In genomic region chr12:108720757-108721514, GRCh38 we compare ENCODE assay signal across 13 cellular contexts. TPM values are rescaled to one million over a fixed set of nuclear protein-coding genes. Genes with fewer than 3 reads are reported as not detected.
DNase-seq lines count a peak whose midpoint lies in the region; ATAC-seq and TF ChIP-seq lines count a peak whose summit lies in the region.
"Had no signal": no experiment of that assay in that cellular context is flagged by ENCODE, and none has a peak within 500 bp of the region (broad histone marks: within the 10 kb centered on the region; RNA-seq: fewer than 3 reads in every experiment).

No MANE protein-coding gene starts in this region.

- H3K79me2 ChIP-seq in PC-9 (ENCODE audit: low read depth): peaks cover 97% of the 10 kb centered on the region

- DNase-seq in CD14-positive monocyte (ENCODE audit: low spot score) (no peak), PC-9 (peak; percentile 31 to 56), esophagus muscularis mucosa (ENCODE audit: extremely low spot score) (no peak), NCI-H1436 treated with DMSO at 0.1 percent for 48 hours (lab: John Stamatoyannopoulos, UW) (no peak)
- DNase-seq in activated T-cell treated with anti-CD3 and anti-CD28 coated beads, Interleukin-2, amount 50 U/mL, for 72 hours: no peak
- DNase-seq in activated CD4-positive, alpha-beta T cell treated with anti-CD3 and anti-CD28 coated beads, Interleukin-2, amount 10 ng/mL, durations not matched to agents 24 days and 14 days: no peak
- DNase-seq: activated B cell treated with CpG ODN at 0.5 μM for 24 hours, NCI-H2081, OCI-M1, thyroid gland had no signal

- H3K9me2 ChIP-seq in PC-9 (ENCODE audit: insufficient read depth): no peaks in the 10 kb centered on the region

- TF ChIP-seq CTCF in CD14-positive monocyte (IDR thresholded peaks at IDR 0.05) (no peak), PC-9 (conservative IDR thresholded peaks at IDR 0.05) (no peak), esophagus muscularis mucosa (IDR thresholded peaks at IDR 0.05) (no peak), neutrophil (IDR thresholded peaks at IDR 0.05) (no peak)

- H3K4me3 ChIP-seq in PC-9 (no peak overlapping the region), esophagus muscularis mucosa (no peak overlapping the region), neutrophil (ENCODE audit: low read depth in 1 of 2, low read length in 1 of 2) (no peak overlapping the region)
- H3K4me3 ChIP-seq: thyroid gland had no signal

- no peaks in the 10 kb centered on the region for H3K27me3 Mint-ChIP-seq in CD14-positive monocyte (ENCODE audit: low read depth in 3 of 3)
- H3K27me3 Mint-ChIP-seq in activated T-cell treated with anti-CD3 and anti-CD28 coated beads, Interleukin-2, amount 50 U/mL, for 72 hours (ENCODE audit: low read depth): no peaks in the 10 kb centered on the region
- no peaks in the 10 kb centered on the region for H3K27me3 Mint-ChIP-seq in activated CD4-positive, alpha-beta T cell treated with anti-CD3 and anti-CD28 coated beads, Interleukin-2, amount 10 ng/mL, durations not matched to agents 24 days and 14 days
- H3K27me3 Mint-ChIP-seq: activated B cell treated with CpG ODN at 0.5 μM for 24 hours had no signal

- peak overlapping the region; percentile 69 for H3K4me2 ChIP-seq in PC-9

- POLR2A ChIA-PET in PC-9 (lab: Charles Lee; ENCODE audit: unreplicated experiment): interaction anchor here (0.6 to 1.3 kb wide), 5 partner anchors 9 to 29 kb away, joined by 3 to 8 read pairs (median 5); no protein-coding TSS in a partner anchor

- CTCF ChIA-PET in PC-9 (lab: Charles Lee): no interaction called here

- peaks cover 0 to 2% (median 0%) of the 10 kb centered on the region in 7 donors for H3K9me3 Mint-ChIP-seq in CD14-positive monocyte
- no peaks in the 10 kb centered on the region for H3K9me3 Mint-ChIP-seq in activated T-cell treated with anti-CD3 and anti-CD28 coated beads, Interleukin-2, amount 50 U/mL, for 72 hours
- no peaks in the 10 kb centered on the region for H3K9me3 Mint-ChIP-seq in activated CD4-positive, alpha-beta T cell treated with anti-CD3 and anti-CD28 coated beads, Interleukin-2, amount 10 ng/mL, durations not matched to agents 24 days and 14 days
- H3K9me3 Mint-ChIP-seq: activated B cell treated with CpG ODN at 0.5 μM for 24 hours had no signal

- BruUV-seq in PC-9 (replicated peaks; lab: Mats Ljungman, UMichigan): no TSS peak

- H3K27ac ChIP-seq in PC-9 (peak overlapping the region; percentile 90), esophagus muscularis mucosa (replicated peaks in 1 of 4) (peak overlapping the region; percentile 81 to 100 (median 99)), neutrophil (peak overlapping the region; percentile 88)
- H3K27ac ChIP-seq: C4-2B, thyroid gland had no signal

- H3K27ac Mint-ChIP-seq in CD14-positive monocyte: peak overlapping the region; percentile 94 to 99 (median 98)
- no peak overlapping the region for H3K27ac Mint-ChIP-seq in activated T-cell treated with anti-CD3 and anti-CD28 coated beads, Interleukin-2, amount 50 U/mL, for 72 hours
- H3K27ac Mint-ChIP-seq in activated CD4-positive, alpha-beta T cell treated with anti-CD3 and anti-CD28 coated beads, Interleukin-2, amount 10 ng/mL, durations not matched to agents 24 days and 14 days: no peak overlapping the region
- H3K27ac Mint-ChIP-seq: activated B cell treated with CpG ODN at 0.5 μM for 24 hours had no signal

- no peaks in the 10 kb centered on the region for H3K27me3 ChIP-seq in PC-9 (ENCODE audit: insufficient read depth, low read depth)
- H3K27me3 ChIP-seq in esophagus muscularis mucosa: no peaks in the 10 kb centered on the region
- no peaks in the 10 kb centered on the region for H3K27me3 ChIP-seq in neutrophil
- H3K27me3 ChIP-seq: thyroid gland had no signal

- peaks cover 39% of the 10 kb centered on the region for H3F3A ChIP-seq in PC-9 (ENCODE audit: insufficient read depth, low read depth)

- peaks cover 76% of the 10 kb centered on the region for H3K4me1 Mint-ChIP-seq in CD14-positive monocyte
- H3K4me1 Mint-ChIP-seq in activated T-cell treated with anti-CD3 and anti-CD28 coated beads, Interleukin-2, amount 50 U/mL, for 72 hours (ENCODE audit: low read depth): peaks cover 31% of the 10 kb centered on the region
- H3K4me1 Mint-ChIP-seq in activated CD4-positive, alpha-beta T cell treated with anti-CD3 and anti-CD28 coated beads, Interleukin-2, amount 10 ng/mL, durations not matched to agents 24 days and 14 days: peaks cover 28% of the 10 kb centered on the region

- H3K4me1 ChIP-seq in PC-9 (replicated peaks; ENCODE audit: insufficient read depth): peaks cover 53% of the 10 kb centered on the region
- peaks cover 69 to 97% (median 96%) of the 10 kb centered on the region in 4 donors for H3K4me1 ChIP-seq in esophagus muscularis mucosa
- H3K4me1 ChIP-seq in neutrophil (ENCODE audit: control insufficient read depth in 1 of 2, insufficient read depth in 1 of 2, low read depth in 1 of 2, low read length in 1 of 2): peaks cover 62 to 68% of the 10 kb centered on the region in 2 experiments
- H3K4me1 ChIP-seq: thyroid gland had no signal

- WGBS in esophagus muscularis mucosa: 82% methylated on average over 5 of the region's 5 CpGs

- no peak for ATAC-seq in activated T-cell treated with anti-CD3 and anti-CD28 coated beads, Interleukin-2, amount 50 U/mL, for 72 hours (replicated peaks in 1 of 2)
- no peak for ATAC-seq in HG03460 (IDR thresholded peaks at IDR 0.05; ENCODE audit: unreplicated experiment)

- H3K4me3 Mint-ChIP-seq in CD14-positive monocyte: no peak overlapping the region
- H3K4me3 Mint-ChIP-seq in activated T-cell treated with anti-CD3 and anti-CD28 coated beads, Interleukin-2, amount 50 U/mL, for 72 hours: no peak overlapping the region
- no peak overlapping the region for H3K4me3 Mint-ChIP-seq in activated CD4-positive, alpha-beta T cell treated with anti-CD3 and anti-CD28 coated beads, Interleukin-2, amount 10 ng/mL, durations not matched to agents 24 days and 14 days
- H3K4me3 Mint-ChIP-seq: activated B cell treated with CpG ODN at 0.5 μM for 24 hours had no signal

- H3K36me3 Mint-ChIP-seq in CD14-positive monocyte: peaks cover 20 to 31% of the 10 kb centered on the region in 2 donors
- peaks cover 0 to 2% of the 10 kb centered on the region in 2 donors for H3K36me3 Mint-ChIP-seq in activated T-cell treated with anti-CD3 and anti-CD28 coated beads, Interleukin-2, amount 50 U/mL, for 72 hours (ENCODE audit: insufficient read depth in 2 of 2)
- H3K36me3 Mint-ChIP-seq in activated CD4-positive, alpha-beta T cell treated with anti-CD3 and anti-CD28 coated beads, Interleukin-2, amount 10 ng/mL, durations not matched to agents 24 days and 14 days (ENCODE audit: low read depth): peaks cover 6% of the 10 kb centered on the region

- H3K36me3 ChIP-seq in PC-9 (ENCODE audit: low read depth): peaks cover 7% of the 10 kb centered on the region; the same call in 1 of the 2 replicates
- H3K36me3 ChIP-seq in esophagus muscularis mucosa: peaks cover 0 to 10% (median 2%) of the 10 kb centered on the region in 4 donors
- H3K36me3 ChIP-seq in neutrophil: peaks cover 12% of the 10 kb centered on the region
- H3K36me3 ChIP-seq: thyroid gland had no signal

- no peaks in the 10 kb centered on the region for H3K9me3 ChIP-seq in PC-9 (ENCODE audit: insufficient read depth, low read depth)
- no peaks in the 10 kb centered on the region for H3K9me3 ChIP-seq in esophagus muscularis mucosa
- H3K9me3 ChIP-seq in neutrophil: no peaks in the 10 kb centered on the region
- H3K9me3 ChIP-seq: thyroid gland had no signal

- intact Hi-C loops in CD14-positive monocyte (cut with micrococcal nuclease) (no loop called here), PC-9 (cut with micrococcal nuclease; ENCODE audit: unreplicated experiment) (loop anchor here (2.0 kb wide), 1 partner anchor 30 kb away; no protein-coding TSS in a partner anchor), esophagus muscularis mucosa (cut with DNase I) (no loop called here)
- intact Hi-C loops in activated CD4-positive, alpha-beta T cell treated with anti-CD3 and anti-CD28 coated beads, Interleukin-2, amount 10 ng/mL, durations not matched to agents 24 days and 14 days (cut with micrococcal nuclease): no loop called here

- H2AFZ ChIP-seq in PC-9: no peak overlapping the region

- no peaks in the 10 kb centered on the region for H4K20me1 ChIP-seq in PC-9 (ENCODE audit: insufficient read depth)

- TF ChIP-seq POLR2A in esophagus muscularis mucosa (IDR thresholded peaks at IDR 0.05; ENCODE audit: low read depth): no peak

- TF ChIP-seq EP300 in esophagus muscularis mucosa (IDR thresholded peaks at IDR 0.05): no peak

RNA-seq across cellular contexts. Expression of gene CORO1C, which starts 10.4 kb away (rescaled TPM):
- polyA plus RNA-seq in CD14-positive monocyte: 100 to 1,000 TPM; 229 to 285 TPM
- total RNA-seq in PC-9 (2021): 122 and 139 TPM in 2 replicates
- 100 to 1,000 TPM; 221 to 441 (median 315) TPM for total RNA-seq in esophagus muscularis mucosa
- 10 to 100 TPM; 35.6 to 38.3 TPM for total RNA-seq in activated T-cell treated with anti-CD3 and anti-CD28 coated beads, Interleukin-2, amount 50 U/mL, for 72 hours
- total RNA-seq in activated CD4-positive, alpha-beta T cell treated with anti-CD3 and anti-CD28 coated beads, Interleukin-2, amount 10 ng/mL, durations not matched to agents 24 days and 14 days: 64.6 and 70.1 TPM in 2 replicates

Comparison
In these comparisons a context has a peak if more than half of its experiments do, and no peak if none do; other contexts are left out.
1. DNase-seq: peak in PC-9 (2 of 2); none in CD14-positive monocyte (single experiment), esophagus muscularis mucosa (single experiment), activated T-cell treated with anti-CD3 and anti-CD28 coated beads, Interleukin-2, amount 50 U/mL, for 72 hours (0 of 2), activated CD4-positive, alpha-beta T cell treated with anti-CD3 and anti-CD28 coated beads, Interleukin-2, amount 10 ng/mL, durations not matched to agents 24 days and 14 days (single experiment) and NCI-H1436 treated with DMSO at 0.1 percent for 48 hours (single experiment).
2. H3K27ac Mint-ChIP-seq: peak in CD14-positive monocyte (7 of 7); none in activated T-cell treated with anti-CD3 and anti-CD28 coated beads, Interleukin-2, amount 50 U/mL, for 72 hours (single experiment) and activated CD4-positive, alpha-beta T cell treated with anti-CD3 and anti-CD28 coated beads, Interleukin-2, amount 10 ng/mL, durations not matched to agents 24 days and 14 days (single experiment).
3. Peak in every context shown above with its lines, with median percentiles within 50 percentile points of each other: H3K27ac ChIP-seq.